In the genomic region with DNA sequence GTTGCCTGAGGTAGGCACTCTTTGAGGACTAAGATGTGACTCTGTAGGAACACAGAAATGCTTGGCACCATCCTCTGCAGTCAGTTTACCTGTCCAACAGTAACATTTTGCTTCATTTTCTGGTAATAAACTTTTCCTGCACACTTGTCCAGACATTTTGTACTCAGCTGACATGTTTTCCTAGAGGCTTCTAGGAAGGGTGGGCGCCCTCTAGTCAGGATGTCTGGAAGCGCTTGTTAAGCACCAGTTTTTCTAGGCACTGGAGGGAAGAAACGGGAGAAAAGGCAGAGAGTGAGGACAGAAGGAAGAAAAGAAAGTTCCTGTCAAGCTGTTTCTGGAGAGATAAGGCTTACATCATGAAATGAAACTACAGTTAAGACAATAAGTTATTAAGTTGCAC, we compare ENCODE assay signal across 1 cellular context.
TF ChIP-seq lines count a peak whose summit lies in the region.

No MANE protein-coding gene starts in this region.

TF ChIP-seq in WTC11, 78 proteins besides CTCF, POLR2A, EP300 and RAD21 (continued from another document):
- TF ChIP-seq, protein P1, sequence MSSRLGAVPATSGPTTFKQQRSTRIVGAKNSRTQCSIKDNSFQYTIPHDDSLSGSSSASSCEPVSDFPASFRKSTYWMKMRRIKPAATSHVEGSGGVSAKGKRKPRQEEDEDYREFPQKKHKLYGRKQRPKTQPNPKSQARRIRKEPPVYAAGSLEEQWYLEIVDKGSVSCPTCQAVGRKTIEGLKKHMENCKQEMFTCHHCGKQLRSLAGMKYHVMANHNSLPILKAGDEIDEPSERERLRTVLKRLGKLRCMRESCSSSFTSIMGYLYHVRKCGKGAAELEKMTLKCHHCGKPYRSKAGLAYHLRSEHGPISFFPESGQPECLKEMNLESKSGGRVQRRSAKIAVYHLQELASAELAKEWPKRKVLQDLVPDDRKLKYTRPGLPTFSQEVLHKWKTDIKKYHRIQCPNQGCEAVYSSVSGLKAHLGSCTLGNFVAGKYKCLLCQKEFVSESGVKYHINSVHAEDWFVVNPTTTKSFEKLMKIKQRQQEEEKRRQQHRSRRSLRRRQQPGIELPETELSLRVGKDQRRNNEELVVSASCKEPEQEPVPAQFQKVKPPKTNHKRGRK (CRISPR knock-in tag; IDR thresholded peaks at IDR 0.05; ENCODE audit: borderline replicate concordance) = no peak
- TF ChIP-seq ELF4 (CRISPR knock-in tag; IDR thresholded peaks at IDR 0.05; ENCODE audit: low read depth) (no peak), NR2C2 (CRISPR knock-in tag; IDR thresholded peaks at IDR 0.05) (no peak), JUN (CRISPR knock-in tag; IDR thresholded peaks at IDR 0.05) (no peak)
- TF ChIP-seq, protein P2, sequence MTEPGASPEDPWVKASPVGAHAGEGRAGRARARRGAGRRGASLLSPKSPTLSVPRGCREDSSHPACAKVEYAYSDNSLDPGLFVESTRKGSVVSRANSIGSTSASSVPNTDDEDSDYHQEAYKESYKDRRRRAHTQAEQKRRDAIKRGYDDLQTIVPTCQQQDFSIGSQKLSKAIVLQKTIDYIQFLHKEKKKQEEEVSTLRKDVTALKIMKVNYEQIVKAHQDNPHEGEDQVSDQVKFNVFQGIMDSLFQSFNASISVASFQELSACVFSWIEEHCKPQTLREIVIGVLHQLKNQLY (CRISPR knock-in tag; IDR thresholded peaks at IDR 0.05) = no peak
- TF ChIP-seq, protein P3, sequence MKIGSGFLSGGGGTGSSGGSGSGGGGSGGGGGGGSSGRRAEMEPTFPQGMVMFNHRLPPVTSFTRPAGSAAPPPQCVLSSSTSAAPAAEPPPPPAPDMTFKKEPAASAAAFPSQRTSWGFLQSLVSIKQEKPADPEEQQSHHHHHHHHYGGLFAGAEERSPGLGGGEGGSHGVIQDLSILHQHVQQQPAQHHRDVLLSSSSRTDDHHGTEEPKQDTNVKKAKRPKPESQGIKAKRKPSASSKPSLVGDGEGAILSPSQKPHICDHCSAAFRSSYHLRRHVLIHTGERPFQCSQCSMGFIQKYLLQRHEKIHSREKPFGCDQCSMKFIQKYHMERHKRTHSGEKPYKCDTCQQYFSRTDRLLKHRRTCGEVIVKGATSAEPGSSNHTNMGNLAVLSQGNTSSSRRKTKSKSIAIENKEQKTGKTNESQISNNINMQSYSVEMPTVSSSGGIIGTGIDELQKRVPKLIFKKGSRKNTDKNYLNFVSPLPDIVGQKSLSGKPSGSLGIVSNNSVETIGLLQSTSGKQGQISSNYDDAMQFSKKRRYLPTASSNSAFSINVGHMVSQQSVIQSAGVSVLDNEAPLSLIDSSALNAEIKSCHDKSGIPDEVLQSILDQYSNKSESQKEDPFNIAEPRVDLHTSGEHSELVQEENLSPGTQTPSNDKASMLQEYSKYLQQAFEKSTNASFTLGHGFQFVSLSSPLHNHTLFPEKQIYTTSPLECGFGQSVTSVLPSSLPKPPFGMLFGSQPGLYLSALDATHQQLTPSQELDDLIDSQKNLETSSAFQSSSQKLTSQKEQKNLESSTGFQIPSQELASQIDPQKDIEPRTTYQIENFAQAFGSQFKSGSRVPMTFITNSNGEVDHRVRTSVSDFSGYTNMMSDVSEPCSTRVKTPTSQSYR (CRISPR knock-in tag; IDR thresholded peaks at IDR 0.05) = no peak
- TF ChIP-seq, protein P4, sequence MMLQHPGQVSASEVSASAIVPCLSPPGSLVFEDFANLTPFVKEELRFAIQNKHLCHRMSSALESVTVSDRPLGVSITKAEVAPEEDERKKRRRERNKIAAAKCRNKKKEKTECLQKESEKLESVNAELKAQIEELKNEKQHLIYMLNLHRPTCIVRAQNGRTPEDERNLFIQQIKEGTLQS (CRISPR knock-in tag; conservative IDR thresholded peaks at IDR 0.05) = no peak
- TF ChIP-seq, protein P5, sequence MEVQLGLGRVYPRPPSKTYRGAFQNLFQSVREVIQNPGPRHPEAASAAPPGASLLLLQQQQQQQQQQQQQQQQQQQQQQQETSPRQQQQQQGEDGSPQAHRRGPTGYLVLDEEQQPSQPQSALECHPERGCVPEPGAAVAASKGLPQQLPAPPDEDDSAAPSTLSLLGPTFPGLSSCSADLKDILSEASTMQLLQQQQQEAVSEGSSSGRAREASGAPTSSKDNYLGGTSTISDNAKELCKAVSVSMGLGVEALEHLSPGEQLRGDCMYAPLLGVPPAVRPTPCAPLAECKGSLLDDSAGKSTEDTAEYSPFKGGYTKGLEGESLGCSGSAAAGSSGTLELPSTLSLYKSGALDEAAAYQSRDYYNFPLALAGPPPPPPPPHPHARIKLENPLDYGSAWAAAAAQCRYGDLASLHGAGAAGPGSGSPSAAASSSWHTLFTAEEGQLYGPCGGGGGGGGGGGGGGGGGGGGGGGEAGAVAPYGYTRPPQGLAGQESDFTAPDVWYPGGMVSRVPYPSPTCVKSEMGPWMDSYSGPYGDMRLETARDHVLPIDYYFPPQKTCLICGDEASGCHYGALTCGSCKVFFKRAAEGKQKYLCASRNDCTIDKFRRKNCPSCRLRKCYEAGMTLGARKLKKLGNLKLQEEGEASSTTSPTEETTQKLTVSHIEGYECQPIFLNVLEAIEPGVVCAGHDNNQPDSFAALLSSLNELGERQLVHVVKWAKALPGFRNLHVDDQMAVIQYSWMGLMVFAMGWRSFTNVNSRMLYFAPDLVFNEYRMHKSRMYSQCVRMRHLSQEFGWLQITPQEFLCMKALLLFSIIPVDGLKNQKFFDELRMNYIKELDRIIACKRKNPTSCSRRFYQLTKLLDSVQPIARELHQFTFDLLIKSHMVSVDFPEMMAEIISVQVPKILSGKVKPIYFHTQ (CRISPR knock-in tag; IDR thresholded peaks at IDR 0.05) = no peak
